Comparison of ENCODE assay signal across 1 cellular context in genomic region chr3:72295276-72295973, GRCh38.
TF ChIP-seq lines count a peak whose summit lies in the region.

No MANE protein-coding gene starts in this region.

TF ChIP-seq in K562, 482 proteins besides CTCF, POLR2A, EP300 and RAD21 (continued from another document):
- TF ChIP-seq CREB3 (tag; conservative IDR thresholded peaks at IDR 0.05; ENCODE audit: low read depth) = no peak
- TF ChIP-seq ELF1 (tag; IDR thresholded peaks at IDR 0.05) = no peak
